In genomic region chr3:39143051-39143885, GRCh38 we compare ENCODE assay signal across 13 cellular contexts. TPM values are rescaled to one million over a fixed set of nuclear protein-coding genes. Genes with fewer than 3 reads are reported as not detected.
DNase-seq lines count a peak whose midpoint lies in the region; ATAC-seq and TF ChIP-seq lines count a peak whose summit lies in the region.
"Had no signal": no experiment of that assay in that cellular context is flagged by ENCODE, and none has a peak within 500 bp of the region (broad histone marks: within the 10 kb centered on the region; RNA-seq: fewer than 3 reads in every experiment).

No MANE protein-coding gene starts in this region.

- no peak for TF ChIP-seq CTCF in mesothelial cell of epicardium (IDR thresholded peaks at IDR 0.05; ENCODE audit: unreplicated experiment)

- peaks cover 21% of the 10 kb centered on the region for H3K36me3 Mint-ChIP-seq in mesothelial cell of epicardium

- no peaks in the 10 kb centered on the region for H3K27me3 Mint-ChIP-seq in mesothelial cell of epicardium (ENCODE audit: low read depth)
- H3K27me3 Mint-ChIP-seq in stimulated activated naive CD8-positive, alpha-beta T cell treated with anti-CD3 and anti-CD28 coated beads, Interleukin-15, amount 100 ng/mL, for 72 hours = no peaks in the 10 kb centered on the region

- ATAC-seq in stimulated activated naive CD8-positive, alpha-beta T cell treated with anti-CD3 and anti-CD28 coated beads, Interleukin-15, amount 100 ng/mL, for 72 hours = no peak
- ATAC-seq in GM18868 (IDR thresholded peaks at IDR 0.05; ENCODE audit: unreplicated experiment) = no peak
- ATAC-seq: K562 had no signal

- H3K4me3 Mint-ChIP-seq in mesothelial cell of epicardium = no peak overlapping the region
- no peak overlapping the region for H3K4me3 Mint-ChIP-seq in stimulated activated naive CD8-positive, alpha-beta T cell treated with anti-CD3 and anti-CD28 coated beads, Interleukin-15, amount 100 ng/mL, for 72 hours
- H3K4me3 Mint-ChIP-seq: immature natural killer cell, nephron had no signal

- peaks cover 61% of the 10 kb centered on the region for H3K4me1 Mint-ChIP-seq in mesothelial cell of epicardium
- H3K4me1 Mint-ChIP-seq in stimulated activated naive CD8-positive, alpha-beta T cell treated with anti-CD3 and anti-CD28 coated beads, Interleukin-15, amount 100 ng/mL, for 72 hours = peaks cover 83% of the 10 kb centered on the region

- peak; percentile 62 for DNase-seq in activated effector memory CD4-positive, alpha-beta T cell treated with anti-CD3 and anti-CD28 coated beads, Interleukin-2, amount 50 U/mL, for 16 hours
- DNase-seq in activated effector memory CD4-positive, alpha-beta T cell treated with Interleukin-2 at 50 U/mL for 16 hours = no peak
- peak; percentile 49 for DNase-seq in activated CD8-positive, alpha-beta memory T cell treated with anti-CD3 and anti-CD28 coated beads, Interleukin-2, amount 50 U/mL, for 48 hours
- DNase-seq in mesothelial cell of epicardium (ENCODE audit: low spot score in 2 of 2, unreplicated experiment in 2 of 2) = peak in 1 of 2 experiments; percentile 36
- DNase-seq in stimulated activated naive CD8-positive, alpha-beta T cell treated with anti-CD3 and anti-CD28 coated beads, Interleukin-15, amount 100 ng/mL, for 72 hours = no peak
- DNase-seq in HK-2 (ENCODE audit: unreplicated experiment) = no peak
- DNase-seq in KBM-7 = no peak
- DNase-seq: dermis blood vessel endothelial cell, immature natural killer cell, NCI-H524 had no signal

- no peaks in the 10 kb centered on the region for H3K9me3 Mint-ChIP-seq in mesothelial cell of epicardium
- H3K9me3 Mint-ChIP-seq in stimulated activated naive CD8-positive, alpha-beta T cell treated with anti-CD3 and anti-CD28 coated beads, Interleukin-15, amount 100 ng/mL, for 72 hours = no peaks in the 10 kb centered on the region
- H3K9me3 Mint-ChIP-seq: immature natural killer cell, nephron had no signal

- in situ Hi-C loops in KBM-7 (cut with MboI; ENCODE audit: low pct_unique_long_range_greater_than_20kb, low sequenced_read_pairs) = no loop called here

- H3K27ac Mint-ChIP-seq in mesothelial cell of epicardium = peak overlapping the region; percentile 66
- peak overlapping the region; percentile 31 to 87 for H3K27ac Mint-ChIP-seq in stimulated activated naive CD8-positive, alpha-beta T cell treated with anti-CD3 and anti-CD28 coated beads, Interleukin-15, amount 100 ng/mL, for 72 hours

RNA-seq across cellular contexts. Expression of gene CSRNP1, which starts 10.1 kb away (rescaled TPM):
- 42.7 to 44.7 TPM (median 43.9 TPM) in 3 replicates for total RNA-seq in mesothelial cell of epicardium

RNA-seq across cellular contexts. Expression of gene TTC21A, which starts 35.8 kb away (rescaled TPM):
- total RNA-seq in mesothelial cell of epicardium = 10.2 to 12.7 TPM (median 12.3 TPM) in 3 replicates

RNA-seq across cellular contexts. Expression of gene GORASP1, which starts 35.8 kb away (rescaled TPM):
- total RNA-seq in mesothelial cell of epicardium = 70.8 to 71.5 TPM (median 71.1 TPM) in 3 replicates

RNA-seq across cellular contexts. Expression of gene XIRP1, which starts 49.1 kb away (rescaled TPM):
- total RNA-seq in mesothelial cell of epicardium = not detected in 3 replicates
- total RNA-seq: dermis blood vessel endothelial cell had no signal

Comparison
In these comparisons a context has a peak if more than half of its experiments do, and no peak if none do; other contexts are left out.
1. DNase-seq: peak in activated effector memory CD4-positive, alpha-beta T cell treated with anti-CD3 and anti-CD28 coated beads, Interleukin-2, amount 50 U/mL, for 16 hours (single experiment) and activated CD8-positive, alpha-beta memory T cell treated with anti-CD3 and anti-CD28 coated beads, Interleukin-2, amount 50 U/mL, for 48 hours (single experiment); none in activated effector memory CD4-positive, alpha-beta T cell treated with Interleukin-2 at 50 U/mL for 16 hours (single experiment), stimulated activated naive CD8-positive, alpha-beta T cell treated with anti-CD3 and anti-CD28 coated beads, Interleukin-15, amount 100 ng/mL, for 72 hours (0 of 2), HK-2 (single experiment) and KBM-7 (single experiment).